Comparison of ENCODE assay signal across 21 cellular contexts in genomic region chr9:82750411-82750918, GRCh38.
DNase-seq lines count a peak whose midpoint lies in the region; ATAC-seq and TF ChIP-seq lines count a peak whose summit lies in the region.
"Had no signal": no experiment of that assay in that cellular context is flagged by ENCODE, and none has a peak within 500 bp of the region (broad histone marks: within the 10 kb centered on the region; RNA-seq: fewer than 3 reads in every experiment).

No MANE protein-coding gene starts in this region.

- H3K27me3 Mint-ChIP-seq in GM23338 (ENCODE audit: insufficient read depth, low read depth, poor library complexity) (peaks cover 5% of the 10 kb centered on the region), WTC11 (ENCODE audit: low read depth) (no peaks in the 10 kb centered on the region)
- H3K27me3 Mint-ChIP-seq: B cell; CD4-positive, CD25-positive, alpha-beta regulatory T cell had no signal

- ATAC-seq in GM23338 (peak; percentile 62; the same call in 2 of the 3 replicates), WTC11 (peak; percentile 74), GM19351 (IDR thresholded peaks at IDR 0.05; ENCODE audit: unreplicated experiment) (no peak)
- ATAC-seq: CD8-positive, alpha-beta T cell; GM12878 had no signal

- no peaks in the 10 kb centered on the region for H3K36me3 Mint-ChIP-seq in GM23338 (ENCODE audit: low read depth)
- peaks cover 7% of the 10 kb centered on the region; the same call in 1 of the 2 replicates for H3K36me3 Mint-ChIP-seq in WTC11
- H3K36me3 Mint-ChIP-seq: CD4-positive, CD25-positive, alpha-beta regulatory T cell; CD8-positive, alpha-beta T cell had no signal

- H3K9me3 Mint-ChIP-seq in GM23338 = peaks cover 3% of the 10 kb centered on the region; the same call in 2 of the 3 replicates
- no peaks in the 10 kb centered on the region for H3K9me3 Mint-ChIP-seq in WTC11
- H3K9me3 Mint-ChIP-seq: CD8-positive, alpha-beta T cell had no signal

- WGBS in iPS DF 6.9 (ENCODE audit: insufficient coverage, insufficient read length) = no CpG with 5 or more reads among the region's 7 CpGs

- DNase-seq in GM23338 (ENCODE audit: low spot score) (no peak), HAP-1 (ENCODE audit: low spot score in 2 of 2) (peak; percentile 65 to 95), WTC11 (ENCODE audit: low spot score) (no peak), iPS DF 6.9 (ENCODE audit: low read depth, low spot score) (no peak), caudate nucleus (lab: John Stamatoyannopoulos, UW) (no peak), COLO668 (lab: John Stamatoyannopoulos, UW; ENCODE audit: unreplicated experiment) (no peak), RWPE1 (ENCODE audit: low spot score) (no peak)
- DNase-seq: CD4-positive, CD25-positive, alpha-beta regulatory T cell; CD8-positive, alpha-beta T cell; DMS 273 treated with DMSO at 0.1 percent for 48 hours; DMS79; EL; GDM1; GOT3; HCEC 1CT had no signal

- H3K27me3 ChIP-seq in GM23338 (ENCODE audit: insufficient read depth) = no peaks in the 10 kb centered on the region
- no peaks in the 10 kb centered on the region for H3K27me3 ChIP-seq in HAP-1 (ENCODE audit: low read depth)
- H3K27me3 ChIP-seq in iPS DF 6.9 (ENCODE audit: control insufficient read depth, insufficient read depth, low read length) = no peaks in the 10 kb centered on the region
- H3K27me3 ChIP-seq: BLaER1 had no signal

- in situ Hi-C loops in HAP-1 (cut with MboI; ENCODE audit: low sequenced_read_pairs) = no loop called here

- TF ChIP-seq CTCF in GM23338 (conservative IDR thresholded peaks at IDR 0.05; ENCODE audit: low read depth in 2 of 2) (no peak), WTC11 (IDR thresholded peaks at IDR 0.05) (no peak), RWPE1 (conservative IDR thresholded peaks at IDR 0.05; ENCODE audit: low read depth) (no peak)

- H3K4me1 Mint-ChIP-seq in GM23338 = peaks cover 34% of the 10 kb centered on the region
- H3K4me1 Mint-ChIP-seq in WTC11 = peaks cover 46% of the 10 kb centered on the region
- H3K4me1 Mint-ChIP-seq: B cell; CD4-positive, CD25-positive, alpha-beta regulatory T cell had no signal

- H2AFZ ChIP-seq in GM23338 = no peak overlapping the region

- H3K79me2 ChIP-seq in GM23338 (replicated peaks; ENCODE audit: insufficient read depth) = no peaks in the 10 kb centered on the region

- H3K27ac Mint-ChIP-seq in GM23338 (no peak overlapping the region), WTC11 (peak overlapping the region; percentile 88)
- H3K27ac Mint-ChIP-seq: B cell; CD4-positive, CD25-positive, alpha-beta regulatory T cell; CD8-positive, alpha-beta T cell had no signal

- no peaks in the 10 kb centered on the region; the same call in 1 of the 2 replicates for H3K9me2 ChIP-seq in GM23338 (ENCODE audit: insufficient read depth)

- peak overlapping the region; percentile 37 for H3K4me2 ChIP-seq in GM23338
- H3K4me2 ChIP-seq: BLaER1 had no signal

- POLR2A ChIA-PET in WTC11 (lab: Charles Lee) (no interaction called here), RWPE1 (lab: Yijun Ruan, JAX; ENCODE audit: low non-redundant PET) (no interaction called here)

- H3K4me3 ChIP-seq in GM23338 (0 out of 2 replicates have a peak overlapping the region, but pooled peaks have one; percentile 3), HAP-1 (no peak overlapping the region), iPS DF 6.9 (ENCODE audit: low read length) (no peak overlapping the region)
- H3K4me3 ChIP-seq: BLaER1, GM12878 had no signal

- H3F3A ChIP-seq in GM23338 (replicated peaks; ENCODE audit: low read depth) = no peaks in the 10 kb centered on the region

- no peaks in the 10 kb centered on the region for H3K36me3 ChIP-seq in GM23338 (ENCODE audit: insufficient read depth)
- no peaks in the 10 kb centered on the region for H3K36me3 ChIP-seq in HAP-1 (replicated peaks)
- no peaks in the 10 kb centered on the region for H3K36me3 ChIP-seq in iPS DF 6.9 (ENCODE audit: control insufficient read depth, insufficient read depth, low read length)
- H3K36me3 ChIP-seq: BLaER1 had no signal

- CTCF ChIA-PET in WTC11 (lab: Charles Lee) = interaction anchor here (1.0 kb wide), 1 partner anchor 13 kb away, joined by 4 read pairs; no protein-coding TSS in a partner anchor
- CTCF ChIA-PET in RWPE1 (lab: Yijun Ruan, JAX) = no interaction called here

- H3K4me3 Mint-ChIP-seq in GM23338 (peak overlapping the region; percentile 38; the same call in 2 of the 3 replicates), WTC11 (no peak overlapping the region)
- H3K4me3 Mint-ChIP-seq: B cell; CD4-positive, CD25-positive, alpha-beta regulatory T cell; CD8-positive, alpha-beta T cell had no signal

- H4K20me1 ChIP-seq in GM23338 (replicated peaks; ENCODE audit: insufficient read depth) = no peaks in the 10 kb centered on the region
- H4K20me1 ChIP-seq: BLaER1 had no signal

- H3K4me1 ChIP-seq in GM23338 (ENCODE audit: insufficient read depth) = peaks cover 37% of the 10 kb centered on the region
- H3K4me1 ChIP-seq in HAP-1 = peaks cover 20% of the 10 kb centered on the region
- no peaks in the 10 kb centered on the region for H3K4me1 ChIP-seq in iPS DF 6.9 (ENCODE audit: control insufficient read depth, insufficient read depth, low read length)
- H3K4me1 ChIP-seq: BLaER1 had no signal

- H3K9me3 ChIP-seq in HAP-1 (no peaks in the 10 kb centered on the region), iPS DF 6.9 (ENCODE audit: control insufficient read depth, insufficient read depth, low read length) (no peaks in the 10 kb centered on the region)

- peak overlapping the region; percentile 27 for H3K27ac ChIP-seq in GM23338 (ENCODE audit: low read depth)
- H3K27ac ChIP-seq in iPS DF 6.9 (ENCODE audit: low read length) = peak overlapping the region; percentile 58
- no peak overlapping the region for H3K27ac ChIP-seq in caudate nucleus (ENCODE audit: low read depth, low read length)
- no peak overlapping the region for H3K27ac ChIP-seq in RWPE1
- H3K27ac ChIP-seq: 22Rv1, BLaER1, C4-2B had no signal

TF ChIP-seq in GM23338, 12 proteins besides CTCF, POLR2A, EP300 and RAD21:
- TF ChIP-seq NANOG (IDR thresholded peaks at IDR 0.05; ENCODE audit: borderline replicate concordance) (peak; percentile 9; the same call in 1 of the 2 replicates), ETS1 (IDR thresholded peaks at IDR 0.05) (no peak)

TF ChIP-seq in WTC11, 78 proteins besides CTCF, POLR2A, EP300 and RAD21:
- TF ChIP-seq MYBL2 (CRISPR knock-in tag; IDR thresholded peaks at IDR 0.05) = no peak
- TF ChIP-seq ZNF281 (CRISPR knock-in tag; IDR thresholded peaks at IDR 0.05) = no peak
- no peak for TF ChIP-seq NR2C2 (CRISPR knock-in tag; IDR thresholded peaks at IDR 0.05)
- TF ChIP-seq IRF1 (CRISPR knock-in tag; IDR thresholded peaks at IDR 0.05) = no peak
- no peak for TF ChIP-seq JAZF1 (CRISPR knock-in tag; IDR thresholded peaks at IDR 0.05)
- no peak for TF ChIP-seq ZSCAN18 (CRISPR knock-in tag; IDR thresholded peaks at IDR 0.05)

Comparison
In these comparisons a context has a peak if more than half of its experiments do, and no peak if none do; other contexts are left out.
1. DNase-seq: peak in HAP-1 (2 of 2); none in GM23338 (single experiment), WTC11 (single experiment), iPS DF 6.9 (single experiment), caudate nucleus (0 of 61), COLO668 (single experiment) and RWPE1 (single experiment).
2. H3K27ac ChIP-seq: peak in GM23338 (single experiment) and iPS DF 6.9 (single experiment); none in caudate nucleus (single experiment) and RWPE1 (single experiment).